Comparison of ENCODE assay signal across 22 cellular contexts in the genomic region with DNA sequence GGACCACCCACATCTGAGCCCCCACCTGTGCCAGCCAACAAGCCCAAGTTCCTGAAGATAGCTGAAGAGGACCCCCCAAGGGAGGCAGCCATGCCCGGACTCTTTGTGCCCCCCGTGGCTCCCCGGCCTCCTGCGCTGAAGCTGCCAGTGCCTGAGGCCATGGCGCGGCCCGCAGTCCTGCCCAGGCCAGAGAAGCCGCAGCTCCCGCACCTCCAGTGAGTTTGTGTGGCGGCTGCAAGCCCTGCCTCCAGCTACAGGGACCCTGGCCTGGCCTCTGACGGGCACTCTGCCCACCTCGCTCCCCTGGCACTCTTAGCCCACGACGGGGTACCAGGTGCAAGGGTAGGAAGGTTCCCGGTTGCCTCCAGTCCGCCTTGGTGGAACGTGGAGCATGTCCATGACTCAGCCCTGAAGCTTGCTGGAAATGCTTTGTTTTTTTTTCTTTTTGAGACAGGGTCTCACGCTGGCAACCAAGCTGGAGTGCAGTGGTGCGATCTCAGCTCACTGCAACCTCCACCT. TPM values are rescaled to one million over a fixed set of nuclear protein-coding genes. Genes with fewer than 3 reads are reported as not detected.
A peak's percentile ranks its signal among the peaks of the same experiment; 100 is the strongest.
DNase-seq lines count a peak whose midpoint lies in the region; ATAC-seq and TF ChIP-seq lines count a peak whose summit lies in the region.
"Had no signal": no experiment of that assay in that cellular context is flagged by ENCODE, and none has a peak within 500 bp of the region (broad histone marks: within the 10 kb centered on the region; RNA-seq: fewer than 3 reads in every experiment).

No MANE protein-coding gene starts in this region.

- no peaks in the 10 kb centered on the region for H3K9me2 ChIP-seq in SK-N-SH

- ATAC-seq in SK-N-SH treated with all-trans-retinoic acid at 6 μM for 48 hours (no peak), HG03378 (IDR thresholded peaks at IDR 0.05; ENCODE audit: unreplicated experiment) (no peak)
- ATAC-seq in effector memory CD8-positive, alpha-beta T cell (replicated peaks), result no peak
- ATAC-seq: naive thymus-derived CD8-positive, alpha-beta T cell had no signal

- no peaks in the 10 kb centered on the region for H3K27me3 ChIP-seq in SK-N-SH (ENCODE audit: insufficient read depth)
- no peaks in the 10 kb centered on the region for H3K27me3 ChIP-seq in H7 (ENCODE audit: control insufficient read depth, insufficient read depth, low read length)
- H3K27me3 ChIP-seq: BE2C had no signal

- peaks cover 39% of the 10 kb centered on the region for H3K36me3 Mint-ChIP-seq in effector memory CD8-positive, alpha-beta T cell (ENCODE audit: insufficient read depth)
- H3K36me3 Mint-ChIP-seq in osteocyte (ENCODE audit: unreplicated experiment), result peaks cover 24% of the 10 kb centered on the region

- H4K20me1 ChIP-seq in SK-N-SH (ENCODE audit: insufficient read depth), result no peaks in the 10 kb centered on the region

- no peaks in the 10 kb centered on the region for H3K79me2 ChIP-seq in SK-N-SH (ENCODE audit: insufficient read depth)

- H3F3A ChIP-seq in SK-N-SH (replicated peaks; ENCODE audit: insufficient read depth), result no peaks in the 10 kb centered on the region

- TF ChIP-seq RAD21 in SK-N-SH (IDR thresholded peaks at IDR 0.05; ENCODE audit: low read length), result no peak

- no peak for TF ChIP-seq EP300 in SK-N-SH (IDR thresholded peaks at IDR 0.05; ENCODE audit: borderline replicate concordance in 1 of 2, low read depth in 1 of 2, low read length in 1 of 2)

- H3K27ac Mint-ChIP-seq in effector memory CD8-positive, alpha-beta T cell, result peak overlapping the region; percentile 41 to 57
- H3K27ac Mint-ChIP-seq in osteocyte (ENCODE audit: unreplicated experiment), result peak overlapping the region; percentile 38
- H3K27ac Mint-ChIP-seq: memory B cell; stimulated activated naive CD8-positive, alpha-beta T cell treated with anti-CD3 and anti-CD28 coated beads, Interleukin-15, Interleukin-2, amounts not matched to agents 100 ng/mL and 50 ng/mL, for 24 hours; T-helper 2 cell treated with Interferon-gamma antibody and Interleukin-4, amounts not matched to agents 5 μg/mL and 100 μg/mL, for 36 hours; type B pancreatic cell had no signal

- WGBS in SK-N-SH (ENCODE audit: low lambda C conversion rate), result 93% methylated on average over 6 of the region's 19 CpGs

- DNase-seq in SK-N-SH (peak; percentile 19), H7 (peak; percentile 39), osteocyte (ENCODE audit: extremely low spot score, unreplicated experiment) (no peak), NCI-H146 (lab: John Stamatoyannopoulos, UW) (no peak), globus pallidus (ENCODE audit: low spot score) (no peak)
- no peak for DNase-seq in effector memory CD8-positive, alpha-beta T cell
- DNase-seq: activated gamma-delta T cell; naive thymus-derived CD8-positive, alpha-beta T cell; NCI-H1436; NCI-H82; OCI-M1; stimulated activated CD4-positive, alpha-beta T cell treated with anti-CD3 and anti-CD28 coated beads, Interleukin-2, amount 100 ng/mL, for 48 hours had no signal

- H3K9me3 Mint-ChIP-seq in effector memory CD8-positive, alpha-beta T cell, result no peaks in the 10 kb centered on the region
- H3K9me3 Mint-ChIP-seq in osteocyte (ENCODE audit: unreplicated experiment), result no peaks in the 10 kb centered on the region
- H3K9me3 Mint-ChIP-seq: memory B cell; naive thymus-derived CD8-positive, alpha-beta T cell; stimulated activated naive CD8-positive, alpha-beta T cell treated with anti-CD3 and anti-CD28 coated beads, Interleukin-15, Interleukin-2, amounts not matched to agents 100 ng/mL and 50 ng/mL, for 24 hours; T-helper 2 cell treated with Interferon-gamma antibody and Interleukin-4, amounts not matched to agents 5 μg/mL and 100 μg/mL, for 36 hours; type B pancreatic cell had no signal

- H3K4me1 ChIP-seq in SK-N-SH (ENCODE audit: control insufficient read depth in 1 of 2, insufficient read depth in 2 of 2, low read depth in 1 of 2, low read length in 1 of 2), result no peaks in the 10 kb centered on the region; a peak in 1 of 4 replicates
- H3K4me1 ChIP-seq: BE2C, HAP-1 had no signal

- POLR2A ChIA-PET in SK-N-SH (lab: Yijun Ruan, JAX), result no interaction called here

- H3K36me3 ChIP-seq in SK-N-SH (replicated peaks in 1 of 2; ENCODE audit: control insufficient read depth in 1 of 2, insufficient read depth in 2 of 2, low read length in 1 of 2) (peaks cover 0 to 29% of the 10 kb centered on the region in 2 experiments), H7 (replicated peaks; ENCODE audit: control insufficient read depth, insufficient read depth, low read length) (peaks cover 27% of the 10 kb centered on the region)
- H3K36me3 ChIP-seq: HAP-1 had no signal

- no peak for TF ChIP-seq CTCF in SK-N-SH (IDR thresholded peaks at IDR 0.05)
- no peak for TF ChIP-seq CTCF in osteocyte (IDR thresholded peaks at IDR 0.05)

- no peaks in the 10 kb centered on the region for H3K9me3 ChIP-seq in SK-N-SH
- H3K9me3 ChIP-seq: BE2C, HAP-1 had no signal

- CTCF ChIA-PET in SK-N-SH (lab: Yijun Ruan, JAX), result interaction anchor here (0.6 kb wide), 1 partner anchor 12 kb away, joined by 3 read pairs; no protein-coding TSS in a partner anchor

- H3K4me1 Mint-ChIP-seq in effector memory CD8-positive, alpha-beta T cell (ENCODE audit: low read depth in 2 of 2), result peaks cover 22% of the 10 kb centered on the region in 2 donors
- peaks cover 7% of the 10 kb centered on the region for H3K4me1 Mint-ChIP-seq in osteocyte (ENCODE audit: unreplicated experiment)

- no peak overlapping the region for H2AFZ ChIP-seq in SK-N-SH (ENCODE audit: low read depth)

- no peak overlapping the region for H3K4me2 ChIP-seq in SK-N-SH

- H3K4me3 Mint-ChIP-seq in effector memory CD8-positive, alpha-beta T cell, result no peak overlapping the region
- H3K4me3 Mint-ChIP-seq in osteocyte (ENCODE audit: unreplicated experiment), result no peak overlapping the region
- H3K4me3 Mint-ChIP-seq: memory B cell; naive thymus-derived CD8-positive, alpha-beta T cell; stimulated activated naive CD8-positive, alpha-beta T cell treated with anti-CD3 and anti-CD28 coated beads, Interleukin-15, Interleukin-2, amounts not matched to agents 100 ng/mL and 50 ng/mL, for 24 hours; T-helper 2 cell treated with Interferon-gamma antibody and Interleukin-4, amounts not matched to agents 5 μg/mL and 100 μg/mL, for 36 hours; type B pancreatic cell had no signal

- no peak overlapping the region for H3K4me3 ChIP-seq in SK-N-SH (ENCODE audit: low read depth in 2 of 2, low read length in 1 of 2)
- no peak overlapping the region for H3K4me3 ChIP-seq in H7 (ENCODE audit: insufficient read depth, low read depth, low read length)
- H3K4me3 ChIP-seq: HAP-1, skin epidermis had no signal

- H3K27ac ChIP-seq in SK-N-SH (ENCODE audit: low read depth in 2 of 2, low read length in 1 of 2), result no peak overlapping the region
- H3K27ac ChIP-seq: 22Rv1, skin epidermis had no signal

- no peaks in the 10 kb centered on the region for H3K27me3 Mint-ChIP-seq in effector memory CD8-positive, alpha-beta T cell
- no peaks in the 10 kb centered on the region for H3K27me3 Mint-ChIP-seq in osteocyte (ENCODE audit: unreplicated experiment)
- H3K27me3 Mint-ChIP-seq: memory B cell; naive thymus-derived CD8-positive, alpha-beta T cell; stimulated activated naive CD8-positive, alpha-beta T cell treated with anti-CD3 and anti-CD28 coated beads, Interleukin-15, Interleukin-2, amounts not matched to agents 100 ng/mL and 50 ng/mL, for 24 hours; type B pancreatic cell had no signal

- H3K9ac ChIP-seq in SK-N-SH, result no peak overlapping the region

TF ChIP-seq in SK-N-SH, 30 proteins besides CTCF, POLR2A, EP300 and RAD21 (continues in another document):
- TF ChIP-seq GATA2 (CRISPR knock-in tag; IDR thresholded peaks at IDR 0.05) (no peak), RCOR1 (IDR thresholded peaks at IDR 0.05; ENCODE audit: low read length) (no peak), FOXM1 (IDR thresholded peaks at IDR 0.05; ENCODE audit: low read depth) (no peak), FOXJ3 (CRISPR knock-in tag; IDR thresholded peaks at IDR 0.05) (no peak), RXRA (IDR thresholded peaks at IDR 0.05; ENCODE audit: borderline replicate concordance, low read depth) (no peak), TAF1 (IDR thresholded peaks at IDR 0.05; ENCODE audit: borderline replicate concordance, low read depth, low read length) (no peak), SIN3A (IDR thresholded peaks at IDR 0.05; ENCODE audit: borderline replicate concordance, low read depth, low read length) (no peak), FOSL2 (IDR thresholded peaks at IDR 0.05; ENCODE audit: borderline replicate concordance, low read depth) (no peak)

TF ChIP-seq in SK-N-SH treated with all-trans-retinoic acid at 6 μM for 48 hours, 23 proteins besides CTCF, POLR2A, EP300 and RAD21:
- TF ChIP-seq ISL1 (CRISPR knock-in tag; IDR thresholded peaks at IDR 0.05) (no peak), ZNF8 (CRISPR knock-in tag; IDR thresholded peaks at IDR 0.05) (no peak), ESRRG (CRISPR knock-in tag; IDR thresholded peaks at IDR 0.05) (no peak)

RNA-seq across cellular contexts. Expression of a gene that starts 13.7 kb away (rescaled TPM):
- 97.0 and 155 TPM in 2 replicates for polyA plus RNA-seq in SK-N-SH (2012; rRNA removed)
- 100 and 114 TPM in 2 replicates for polyA plus RNA-seq in SK-N-SH (2012; cell fraction: cytosol; rRNA removed)
- polyA plus RNA-seq in SK-N-SH (2012; cell fraction: nucleus; rRNA removed), result 317 and 506 TPM in 2 replicates
- 201 and 224 TPM in 2 replicates for total RNA-seq in H7 (2014; rRNA removed; shearing (Covaris generic))
- total RNA-seq in osteocyte, result 273 and 274 TPM in 2 replicates

RNA-seq across cellular contexts. Expression of a gene that starts 37.1 kb away (rescaled TPM):
- polyA plus RNA-seq in SK-N-SH (2012; rRNA removed), result 25.2 and 26.8 TPM in 2 replicates
- 5.6 and 8.5 TPM in 2 replicates for polyA plus RNA-seq in SK-N-SH (2012; cell fraction: cytosol; rRNA removed)
- 132 and 143 TPM in 2 replicates for polyA plus RNA-seq in SK-N-SH (2012; cell fraction: nucleus; rRNA removed)
- 20.4 and 35.5 TPM in 2 replicates for total RNA-seq in H7 (2014; rRNA removed; shearing (Covaris generic))
- total RNA-seq in osteocyte, result 105 and 110 TPM in 2 replicates

Comparison
In these comparisons a context has a peak if more than half of its experiments do, and no peak if none do; other contexts are left out.
1. DNase-seq: peak in SK-N-SH (single experiment) and H7 (single experiment); none in effector memory CD8-positive, alpha-beta T cell (0 of 3), osteocyte (single experiment), NCI-H146 (single experiment) and globus pallidus (single experiment).